In the genomic region with DNA sequence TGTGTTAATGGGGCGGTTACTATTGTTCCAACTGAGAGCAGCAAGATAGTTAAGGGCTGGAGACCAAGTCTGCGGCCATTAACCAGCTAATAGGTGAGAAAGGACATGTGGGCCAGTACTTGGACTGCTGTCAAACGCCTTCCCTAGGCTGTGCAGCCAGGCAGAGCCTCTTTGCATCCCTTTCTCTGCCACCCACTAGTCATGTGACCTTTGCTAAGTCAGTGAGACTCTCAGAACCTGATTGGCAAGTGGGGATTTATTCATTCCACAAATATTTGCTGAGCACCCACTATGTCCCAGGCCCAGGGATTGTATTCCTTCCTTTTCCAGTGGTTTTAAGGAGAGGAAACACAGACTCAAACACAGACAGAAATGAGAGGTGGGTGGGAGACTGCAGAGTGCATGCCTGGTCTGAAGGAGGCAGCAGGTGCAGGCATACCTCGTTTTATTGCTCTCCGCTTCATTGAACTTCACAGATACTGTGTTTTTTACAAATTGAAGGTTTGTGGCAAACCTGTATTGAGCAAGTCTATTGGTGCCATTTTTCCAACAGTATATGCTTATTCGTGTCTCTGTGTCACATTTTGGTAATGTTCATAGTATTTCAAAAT, we compare ENCODE assay signal across 9 cellular contexts.
DNase-seq lines count a peak whose midpoint lies in the region; ATAC-seq, FAIRE-seq and TF ChIP-seq lines count a peak whose summit lies in the region.
"Had no signal": no experiment of that assay in that cellular context is flagged by ENCODE, and none has a peak within 500 bp of the region (broad histone marks: within the 10 kb centered on the region; RNA-seq: fewer than 3 reads in every experiment).

No MANE protein-coding gene starts in this region.

- H4K20me1 ChIP-seq in mammary epithelial cell (ENCODE audit: insufficient read depth, low read length), result no peaks in the 10 kb centered on the region

- H3K9me3 ChIP-seq in mammary epithelial cell (replicated peaks; ENCODE audit: insufficient read depth, low read length) (no peaks in the 10 kb centered on the region), breast epithelium (no peaks in the 10 kb centered on the region), upper lobe of right lung (no peaks in the 10 kb centered on the region)

- CTCF ChIA-PET in mammary epithelial cell (lab: Charles Lee; ENCODE audit: low non-redundant PET), result no interaction called here
- CTCF ChIA-PET in T-cell (lab: Charles Lee), result no interaction called here

- peaks cover 0 to 6% (median 6%) of the 10 kb centered on the region in 3 donors for H3K9me3 Mint-ChIP-seq in T-cell
- H3K9me3 Mint-ChIP-seq: activated T-helper 2 cell treated with anti-CD3 and anti-CD28 coated beads, Interferon-gamma antibody, Interleukin-2, Interleukin-4, amounts not matched to agents 10 μg/mL and 5 μg/mL and 100 μg/mL, durations not matched to agents 14 hours and 24 hours and 36 hours had no signal

- no TSS peak for BruUV-seq in mammary epithelial cell (replicated peaks; lab: Mats Ljungman, UMichigan)

- in situ Hi-C loops in mammary epithelial cell (cut with MboI; ENCODE audit: low sequenced_read_pairs in 2 of 2), result no loop called here

- H3K4me1 ChIP-seq in mammary epithelial cell (ENCODE audit: insufficient read depth, low read length), result peaks cover 6% of the 10 kb centered on the region
- H3K4me1 ChIP-seq in breast epithelium, result no peaks in the 10 kb centered on the region
- H3K4me1 ChIP-seq in upper lobe of right lung, result no peaks in the 10 kb centered on the region

- peak; percentile 45 for ATAC-seq in upper lobe of right lung
- ATAC-seq in T-cell (replicated peaks in 1 of 4), result no peak

- no peak for FAIRE-seq in bronchial epithelial cell (lab: Jason Lieb, UNC)

- no peaks in the 10 kb centered on the region for H3K36me3 ChIP-seq in mammary epithelial cell (ENCODE audit: insufficient read depth, low read length)
- H3K36me3 ChIP-seq in breast epithelium, result no peaks in the 10 kb centered on the region
- no peaks in the 10 kb centered on the region for H3K36me3 ChIP-seq in bronchial epithelial cell (ENCODE audit: control insufficient read depth, insufficient read depth, low read length)
- no peaks in the 10 kb centered on the region for H3K36me3 ChIP-seq in upper lobe of right lung

- H3K27me3 Mint-ChIP-seq in T-cell, result peaks cover 10 to 19% of the 10 kb centered on the region in 2 donors

- intact Hi-C loops in mammary epithelial cell (cut with micrococcal nuclease), result no loop called here
- intact Hi-C loops in breast epithelium (cut with DNase I; ENCODE audit: low total_unique reads), result no loop called here
- intact Hi-C loops in upper lobe of right lung (cut with DNase I), result no loop called here

- no peak for TF ChIP-seq POLR2A in breast epithelium (IDR thresholded peaks at IDR 0.05)

- H3K36me3 Mint-ChIP-seq in T-cell, result peaks cover 4% of the 10 kb centered on the region

- H3K79me2 ChIP-seq in mammary epithelial cell (ENCODE audit: insufficient read depth, low read length), result no peaks in the 10 kb centered on the region

- no peak overlapping the region for H3K4me3 ChIP-seq in mammary epithelial cell (replicated peaks in 1 of 3; ENCODE audit: insufficient read depth in 1 of 3, low read depth in 2 of 3, low read length in 3 of 3)
- no peak overlapping the region for H3K4me3 ChIP-seq in breast epithelium
- H3K4me3 ChIP-seq in bronchial epithelial cell (ENCODE audit: low read depth, low read length), result no peak overlapping the region
- no peak overlapping the region for H3K4me3 ChIP-seq in upper lobe of right lung

- H3K27me3 ChIP-seq in mammary epithelial cell (ENCODE audit: insufficient read depth, low read length) (no peaks in the 10 kb centered on the region), breast epithelium (no peaks in the 10 kb centered on the region), bronchial epithelial cell (ENCODE audit: control insufficient read depth, insufficient read depth, low read length) (no peaks in the 10 kb centered on the region), upper lobe of right lung (no peaks in the 10 kb centered on the region)

- H3K4me3 Mint-ChIP-seq in T-cell, result no peak overlapping the region

- peak overlapping the region; percentile 3 for H2AFZ ChIP-seq in mammary epithelial cell (ENCODE audit: low read depth, low read length)

- no peak overlapping the region for H3K27ac Mint-ChIP-seq in T-cell
- H3K27ac Mint-ChIP-seq: activated T-helper 2 cell treated with anti-CD3 and anti-CD28 coated beads, Interferon-gamma antibody, Interleukin-2, Interleukin-4, amounts not matched to agents 10 μg/mL and 5 μg/mL and 100 μg/mL, durations not matched to agents 14 hours and 24 hours and 36 hours had no signal

- POLR2A ChIA-PET in T-cell (lab: Charles Lee), result no interaction called here

- DNase-seq in mammary epithelial cell (peak; percentile 57), breast epithelium (ENCODE audit: low spot score in 2 of 2) (no peak), LHCN-M2 (ENCODE audit: low read depth) (peak; percentile 41), bronchial epithelial cell (ENCODE audit: low read depth) (peak; percentile 79), upper lobe of right lung (no peak), GM10266 (ENCODE audit: extremely low spot score) (no peak), T-cell (no peak)
- DNase-seq in stimulated activated naive CD4-positive, alpha-beta T cell (lab: John Stamatoyannopoulos, UW), result no peak

- WGBS in mammary epithelial cell (ENCODE audit: low coverage, missing lambda C conversion rate), result 58% methylated on average over 6 of the region's 6 CpGs

- no peaks in the 10 kb centered on the region for H3K4me1 Mint-ChIP-seq in T-cell

- TF ChIP-seq CTCF in mammary epithelial cell (conservative IDR thresholded peaks at IDR 0.05 in 1 of 2, IDR thresholded peaks at IDR 0.05 in 1 of 2; ENCODE audit: extremely low read depth in 1 of 2, insufficient read depth in 1 of 2, low read depth in 1 of 2, low read length in 2 of 2) (no peak), breast epithelium (IDR thresholded peaks at IDR 0.05) (no peak), bronchial epithelial cell (IDR thresholded peaks at IDR 0.05; ENCODE audit: insufficient read depth, low read length, severe bottlenecking) (no peak), upper lobe of right lung (IDR thresholded peaks at IDR 0.05) (no peak), GM10266 (IDR thresholded peaks at IDR 0.05; ENCODE audit: control insufficient read depth, insufficient read depth, low read depth, missing control alignments) (no peak)

- H3K27ac ChIP-seq in mammary epithelial cell (ENCODE audit: insufficient read depth, low read depth, low read length) (no peak overlapping the region), breast epithelium (no peak overlapping the region), upper lobe of right lung (no peak overlapping the region)

- H3K9ac ChIP-seq in mammary epithelial cell (ENCODE audit: insufficient read depth, low read length), result no peak overlapping the region

- no peak overlapping the region for H3K4me2 ChIP-seq in mammary epithelial cell (ENCODE audit: insufficient read depth, low read depth, low read length)

- dilution Hi-C loops in mammary epithelial cell (cut with HindIII; ENCODE audit: low sequenced_read_pairs), result no loop called here

Comparison
In these comparisons a context has a peak if more than half of its experiments do, and no peak if none do; other contexts are left out.
1. DNase-seq: peak in mammary epithelial cell (single experiment), LHCN-M2 (single experiment) and bronchial epithelial cell (single experiment); none in breast epithelium (0 of 2), upper lobe of right lung (single experiment), GM10266 (single experiment), stimulated activated naive CD4-positive, alpha-beta T cell (0 of 6) and T-cell (0 of 34).